10 cellular contexts compared by ENCODE assay signal in genomic region chr10:96061232-96061631, GRCh38.
"Had no signal": no experiment of that assay in that cellular context is flagged by ENCODE, and none has a peak within 500 bp of the region (broad histone marks: within the 10 kb centered on the region; RNA-seq: fewer than 3 reads in every experiment).

No MANE protein-coding gene starts in this region.

- H3K9me3 ChIP-seq: HAP-1 had no signal

- H3K9ac ChIP-seq: GM23248, KMS-11 had no signal

- FAIRE-seq: HTR-8/SVneo had no signal

- H3K4me1 ChIP-seq: HAP-1 had no signal

- H3K4me3 ChIP-seq: GM23248, HAP-1 had no signal

- H2AFZ ChIP-seq: GM23248 had no signal

- H3K4me2 ChIP-seq: KMS-11 had no signal

- DNase-seq: GM23248, GOT3, H7, HFFc6, Karpas-422, KBM-7 had no signal

- ATAC-seq: HCT116 had no signal

- H3K27ac ChIP-seq: GM23248, KMS-11 had no signal
